In the genomic region with DNA sequence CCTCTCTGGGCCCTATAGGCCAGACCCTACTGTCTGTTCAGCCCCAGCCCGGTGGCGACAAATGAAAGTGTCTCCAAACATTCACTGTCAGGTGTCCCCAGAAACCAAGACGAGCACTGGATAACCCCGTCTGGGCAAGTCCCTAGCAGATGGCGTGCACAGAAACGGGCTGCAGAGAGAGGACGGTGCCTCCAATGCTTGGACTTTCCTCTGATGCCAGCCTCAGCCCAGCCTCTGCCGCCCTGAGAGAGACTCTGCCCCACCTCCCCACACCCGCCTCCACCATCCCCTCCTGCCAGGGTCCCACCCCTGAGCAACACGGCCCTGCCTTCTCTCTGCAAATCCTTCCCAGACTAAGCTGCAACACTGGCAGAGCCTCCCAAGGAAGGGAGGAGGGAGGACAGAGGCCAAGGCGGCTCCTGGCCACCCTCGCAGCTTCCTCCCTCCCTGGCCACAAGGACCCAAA, we compare ENCODE assay signal across 10 cellular contexts. TPM values are rescaled to one million over a fixed set of nuclear protein-coding genes. Genes with fewer than 3 reads are reported as not detected.
DNase-seq lines count a peak whose midpoint lies in the region; ATAC-seq and TF ChIP-seq lines count a peak whose summit lies in the region.
"Had no signal": no experiment of that assay in that cellular context is flagged by ENCODE, and none has a peak within 500 bp of the region (broad histone marks: within the 10 kb centered on the region; RNA-seq: fewer than 3 reads in every experiment).

No MANE protein-coding gene starts in this region.

- in situ Hi-C loops in GM23248 (cut with MboI): no loop called here

- 46% methylated on average over 11 to 12 of the region's 12 CpGs for WGBS in GM23248 (ENCODE audit: low coverage in 1 of 2, low lambda C conversion rate in 2 of 2, missing lambda C conversion rate in 2 of 2), 2 experiments

- peak overlapping the region; percentile 98 for H3K27ac Mint-ChIP-seq in CD4-positive, alpha-beta T cell
- H3K27ac Mint-ChIP-seq in activated naive CD4-positive, alpha-beta T cell treated with anti-CD3 and anti-CD28 coated beads, Interleukin-2, amount 10 ng/mL, durations not matched to agents 7 days and 5 days: peak overlapping the region; percentile 97

- no peaks in the 10 kb centered on the region for H4K20me1 ChIP-seq in GM23248 (ENCODE audit: insufficient read depth)

- H3F3A ChIP-seq in GM23248 (ENCODE audit: insufficient read depth): 0 out of 2 replicates have a peak, but pooled peaks cover 5% of the 10 kb centered on the region

- H2AFZ ChIP-seq in GM23248: no peak overlapping the region

- TF ChIP-seq CTCF in CD4-positive, alpha-beta T cell (IDR thresholded peaks at IDR 0.05): no peak
- TF ChIP-seq CTCF in mucosa of descending colon (IDR thresholded peaks at IDR 0.05): no peak

- H3K4me1 ChIP-seq in GM23248 (ENCODE audit: insufficient read depth) (peaks cover 22% of the 10 kb centered on the region), mucosa of descending colon (ENCODE audit: low read depth) (peaks cover 26% of the 10 kb centered on the region)

- H3K36me3 ChIP-seq in GM23248 (ENCODE audit: low read depth) (no peaks in the 10 kb centered on the region), mucosa of descending colon (ENCODE audit: low read depth) (no peaks in the 10 kb centered on the region)

- CTCF ChIA-PET in CD4-positive, alpha-beta T cell (lab: Charles Lee): no interaction called here
- CTCF ChIA-PET in activated naive CD4-positive, alpha-beta T cell treated with anti-CD3 and anti-CD28 coated beads, Interleukin-2, amount 10 ng/mL, durations not matched to agents 7 days and 5 days (lab: Charles Lee): no interaction called here

- POLR2A ChIA-PET in CD4-positive, alpha-beta T cell (lab: Charles Lee): interaction anchor here (1.6 to 6.3 kb wide), 2 partner anchors 13 to 198 kb away, joined by 6 to 218 read pairs; a partner anchor contains a TSS

- intact Hi-C loops in CD4-positive, alpha-beta T cell (cut with DNase I, micrococcal nuclease): no loop called here
- intact Hi-C loops in mucosa of descending colon (cut with DNase I, micrococcal nuclease): no loop called here

- H3K9me2 ChIP-seq in GM23248 (ENCODE audit: insufficient read depth): no peaks in the 10 kb centered on the region

- H3K9ac ChIP-seq in GM23248: no peak overlapping the region

- DNase-seq in CD4-positive, alpha-beta T cell: peak in 1 of 10 experiments; percentile 31
- DNase-seq in GM23248 (peak; percentile 59), mucosa of descending colon (peak in 2 of 3 donors; percentile 35 to 60), cerebellar nuclear complex (lab: John Stamatoyannopoulos, UW) (no peak), A172 (ENCODE audit: low spot score) (no peak)
- no peak for DNase-seq in activated naive CD4-positive, alpha-beta T cell treated with anti-CD3 and anti-CD28 coated beads, Interleukin-2, amount 10 ng/mL, durations not matched to agents 7 days and 5 days
- DNase-seq in stimulated activated CD4-positive, alpha-beta T cell treated with anti-CD3 and anti-CD28 coated beads, Interleukin-2, amount 100 ng/mL, for 48 hours: no peak
- no peak for DNase-seq in stimulated activated CD4-positive, alpha-beta T cell treated with anti-CD3 and anti-CD28 coated beads, Interleukin-4, amount 100 ng/mL, for 4 hours

- H3K4me3 ChIP-seq in GM23248 (no peak overlapping the region), mucosa of descending colon (no peak overlapping the region)
- H3K4me3 ChIP-seq: SK-N-MC had no signal

- H3K36me3 Mint-ChIP-seq in CD4-positive, alpha-beta T cell (ENCODE audit: low read depth): no peaks in the 10 kb centered on the region
- peaks cover 1% of the 10 kb centered on the region for H3K36me3 Mint-ChIP-seq in activated naive CD4-positive, alpha-beta T cell treated with anti-CD3 and anti-CD28 coated beads, Interleukin-2, amount 10 ng/mL, durations not matched to agents 7 days and 5 days

- no peak overlapping the region for H3K4me2 ChIP-seq in GM23248 (ENCODE audit: unreplicated experiment)

- H3K4me3 Mint-ChIP-seq in CD4-positive, alpha-beta T cell: peak overlapping the region; percentile 82
- peak overlapping the region; percentile 72 for H3K4me3 Mint-ChIP-seq in activated naive CD4-positive, alpha-beta T cell treated with anti-CD3 and anti-CD28 coated beads, Interleukin-2, amount 10 ng/mL, durations not matched to agents 7 days and 5 days

- peaks cover 62% of the 10 kb centered on the region for H3K4me1 Mint-ChIP-seq in CD4-positive, alpha-beta T cell (ENCODE audit: low read depth)
- peaks cover 59% of the 10 kb centered on the region for H3K4me1 Mint-ChIP-seq in activated naive CD4-positive, alpha-beta T cell treated with anti-CD3 and anti-CD28 coated beads, Interleukin-2, amount 10 ng/mL, durations not matched to agents 7 days and 5 days

- H3K27me3 ChIP-seq in CD4-positive, alpha-beta T cell (ENCODE audit: control insufficient read depth, insufficient read depth, low read length): no peaks in the 10 kb centered on the region
- H3K27me3 ChIP-seq in GM23248 (replicated peaks; ENCODE audit: insufficient read depth): no peaks in the 10 kb centered on the region

- no peaks in the 10 kb centered on the region for H3K79me2 ChIP-seq in GM23248 (ENCODE audit: insufficient read depth)

- H3K27ac ChIP-seq in CD4-positive, alpha-beta T cell (ENCODE audit: low read depth, low read length): peak overlapping the region; percentile 97
- H3K27ac ChIP-seq in GM23248: no peak overlapping the region
- H3K27ac ChIP-seq: SK-N-MC had no signal

- H3K9me3 ChIP-seq in CD4-positive, alpha-beta T cell (ENCODE audit: control insufficient read depth, low read length): no peaks in the 10 kb centered on the region
- H3K9me3 ChIP-seq in GM23248 (ENCODE audit: low read depth) (no peaks in the 10 kb centered on the region), mucosa of descending colon (no peaks in the 10 kb centered on the region)

- no peak for ATAC-seq in CD4-positive, alpha-beta T cell (ENCODE audit: poor library complexity)
- ATAC-seq in mucosa of descending colon: peak; percentile 47

- no peaks in the 10 kb centered on the region for H3K9me3 Mint-ChIP-seq in CD4-positive, alpha-beta T cell
- no peaks in the 10 kb centered on the region for H3K9me3 Mint-ChIP-seq in activated naive CD4-positive, alpha-beta T cell treated with anti-CD3 and anti-CD28 coated beads, Interleukin-2, amount 10 ng/mL, durations not matched to agents 7 days and 5 days

- H3K27me3 Mint-ChIP-seq in CD4-positive, alpha-beta T cell: no peaks in the 10 kb centered on the region
- H3K27me3 Mint-ChIP-seq in activated naive CD4-positive, alpha-beta T cell treated with anti-CD3 and anti-CD28 coated beads, Interleukin-2, amount 10 ng/mL, durations not matched to agents 7 days and 5 days: peaks cover 11% of the 10 kb centered on the region

RNA-seq across cellular contexts. Expression of a gene that starts 7.4 kb away (rescaled TPM):
- 10 to 100 TPM; 96.7 to 99.8 TPM for total RNA-seq in CD4-positive, alpha-beta T cell
- total RNA-seq in GM23248 (2014; rRNA removed; shearing (Covaris generic)): 2.0 and 3.6 TPM in 2 replicates
- 0.18 and 0.19 TPM in 2 replicates for polyA plus RNA-seq in GM23248 (2016; fragmentation: Nextera tagmentation; extraction: Ambion mirVana)
- total RNA-seq in mucosa of descending colon: 10 to 100 TPM; 31.7 to 95.0 (median 71.7) TPM
- 21.2 and 32.5 TPM in 2 replicates for total RNA-seq in A172 (2014; rRNA removed; shearing (Covaris generic))

RNA-seq across cellular contexts. Expression of a gene that starts 36.0 kb away (rescaled TPM):
- total RNA-seq in CD4-positive, alpha-beta T cell: not detected
- total RNA-seq in GM23248 (2014; rRNA removed; shearing (Covaris generic)): not detected in 2 replicates
- polyA plus RNA-seq in GM23248 (2016; fragmentation: Nextera tagmentation; extraction: Ambion mirVana): not detected in 2 replicates
- total RNA-seq in mucosa of descending colon: not detected
- not detected in 2 replicates for total RNA-seq in A172 (2014; rRNA removed; shearing (Covaris generic))
- total RNA-seq: H7 had no signal

RNA-seq across cellular contexts. Expression of a gene that starts 43.1 kb away (rescaled TPM):
- 10 to 100 TPM; 24.1 to 24.5 TPM for total RNA-seq in CD4-positive, alpha-beta T cell
- 37.9 and 39.7 TPM in 2 replicates for total RNA-seq in GM23248 (2014; rRNA removed; shearing (Covaris generic))
- 28.6 and 32.4 TPM in 2 replicates for polyA plus RNA-seq in GM23248 (2016; fragmentation: Nextera tagmentation; extraction: Ambion mirVana)
- total RNA-seq in mucosa of descending colon: 10 to 100 TPM; 20.7 to 27.9 (median 22.1) TPM
- total RNA-seq in A172 (2014; rRNA removed; shearing (Covaris generic)): 69.2 and 87.9 TPM in 2 replicates

RNA-seq across cellular contexts. Expression of a gene that starts 46.6 kb away (rescaled TPM):
- total RNA-seq in CD4-positive, alpha-beta T cell: 1 to 10 TPM; 4.3 to 5.6 TPM
- total RNA-seq in GM23248 (2014; rRNA removed; shearing (Covaris generic)): 14.9 and 24.4 TPM in 2 replicates
- 12.1 and 14.7 TPM in 2 replicates for polyA plus RNA-seq in GM23248 (2016; fragmentation: Nextera tagmentation; extraction: Ambion mirVana)
- 10 to 100 TPM; 27.9 to 41.2 (median 35.9) TPM for total RNA-seq in mucosa of descending colon
- total RNA-seq in A172 (2014; rRNA removed; shearing (Covaris generic)): 26.1 and 35.5 TPM in 2 replicates

Comparison
In these comparisons a context has a peak if more than half of its experiments do, and no peak if none do; other contexts are left out.
1. DNase-seq: peak in GM23248 (single experiment) and mucosa of descending colon (2 of 3); none in activated naive CD4-positive, alpha-beta T cell treated with anti-CD3 and anti-CD28 coated beads, Interleukin-2, amount 10 ng/mL, durations not matched to agents 7 days and 5 days (single experiment), cerebellar nuclear complex (0 of 2), stimulated activated CD4-positive, alpha-beta T cell treated with anti-CD3 and anti-CD28 coated beads, Interleukin-2, amount 100 ng/mL, for 48 hours (0 of 2), stimulated activated CD4-positive, alpha-beta T cell treated with anti-CD3 and anti-CD28 coated beads, Interleukin-4, amount 100 ng/mL, for 4 hours (0 of 2) and A172 (single experiment).